Comparison of ENCODE assay signal across 2 cellular contexts in the genomic region with DNA sequence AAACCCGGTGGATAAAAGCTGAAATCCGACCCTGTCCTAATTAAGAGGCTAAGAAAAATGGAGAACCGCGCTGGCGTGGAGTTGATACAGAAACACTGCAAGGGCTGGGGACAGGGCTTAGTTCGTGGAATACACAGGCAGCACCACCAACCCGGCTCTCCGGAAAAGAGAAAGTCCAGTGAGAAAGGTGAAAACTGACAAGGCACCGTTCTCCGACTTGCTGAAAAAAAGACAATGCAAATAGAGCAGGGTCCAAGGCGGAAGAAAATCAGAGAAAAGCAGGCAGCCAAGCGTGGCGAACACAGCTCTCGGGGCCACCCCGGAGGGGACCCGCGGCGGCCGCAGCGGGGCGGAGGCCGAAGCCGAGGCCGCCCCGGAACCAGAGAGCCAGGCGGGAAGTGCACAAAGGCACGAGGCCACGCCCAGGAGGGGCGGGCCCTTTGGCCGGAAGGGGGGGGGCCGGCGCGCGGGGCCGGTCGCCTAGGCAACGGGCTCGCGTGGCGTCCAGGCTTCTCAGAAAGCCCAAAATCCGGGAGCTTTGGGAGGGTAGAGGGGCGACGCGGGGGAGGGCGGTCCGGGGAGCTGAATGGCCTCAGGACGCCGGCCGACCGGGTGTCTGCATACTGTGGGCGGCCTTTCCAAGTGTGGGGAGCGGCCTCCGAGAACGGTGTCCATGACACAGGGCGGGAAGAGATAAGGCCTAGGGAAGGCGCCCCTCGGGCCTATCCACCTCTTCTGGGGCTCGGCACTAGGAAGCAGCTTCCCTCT.
TF ChIP-seq lines count a peak whose summit lies in the region.

No MANE protein-coding gene starts in this region.

TF ChIP-seq in HEK293T, 16 proteins besides CTCF, POLR2A, EP300 and RAD21 (continued from another document):
- no peak; the same call in 1 of the 2 replicates for TF ChIP-seq L3MBTL2 (conservative IDR thresholded peaks at IDR 0.05)
- no peak for TF ChIP-seq LEF1 (IDR thresholded peaks at IDR 0.05; ENCODE audit: borderline replicate concordance)
- TF ChIP-seq HDGF (IDR thresholded peaks at IDR 0.05; ENCODE audit: borderline replicate concordance): no peak
- TF ChIP-seq FOXA1 (IDR thresholded peaks at IDR 0.05): no peak
- TF ChIP-seq, protein P1, sequence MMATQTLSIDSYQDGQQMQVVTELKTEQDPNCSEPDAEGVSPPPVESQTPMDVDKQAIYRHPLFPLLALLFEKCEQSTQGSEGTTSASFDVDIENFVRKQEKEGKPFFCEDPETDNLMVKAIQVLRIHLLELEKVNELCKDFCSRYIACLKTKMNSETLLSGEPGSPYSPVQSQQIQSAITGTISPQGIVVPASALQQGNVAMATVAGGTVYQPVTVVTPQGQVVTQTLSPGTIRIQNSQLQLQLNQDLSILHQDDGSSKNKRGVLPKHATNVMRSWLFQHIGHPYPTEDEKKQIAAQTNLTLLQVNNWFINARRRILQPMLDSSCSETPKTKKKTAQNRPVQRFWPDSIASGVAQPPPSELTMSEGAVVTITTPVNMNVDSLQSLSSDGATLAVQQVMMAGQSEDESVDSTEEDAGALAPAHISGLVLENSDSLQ (IDR thresholded peaks at IDR 0.05): no peak

TF ChIP-seq in SK-N-SH, 30 proteins besides CTCF, POLR2A, EP300 and RAD21 (continued from another document):
- TF ChIP-seq, protein P2, sequence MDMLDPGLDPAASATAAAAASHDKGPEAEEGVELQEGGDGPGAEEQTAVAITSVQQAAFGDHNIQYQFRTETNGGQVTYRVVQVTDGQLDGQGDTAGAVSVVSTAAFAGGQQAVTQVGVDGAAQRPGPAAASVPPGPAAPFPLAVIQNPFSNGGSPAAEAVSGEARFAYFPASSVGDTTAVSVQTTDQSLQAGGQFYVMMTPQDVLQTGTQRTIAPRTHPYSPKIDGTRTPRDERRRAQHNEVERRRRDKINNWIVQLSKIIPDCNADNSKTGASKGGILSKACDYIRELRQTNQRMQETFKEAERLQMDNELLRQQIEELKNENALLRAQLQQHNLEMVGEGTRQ (IDR thresholded peaks at IDR 0.05; ENCODE audit: borderline replicate concordance, low read depth, low read length): no peak
- TF ChIP-seq EZH2phosphoT487 (IDR thresholded peaks at IDR 0.05; ENCODE audit: borderline replicate concordance, low read depth) (no peak), SMC3 (IDR thresholded peaks at IDR 0.05; ENCODE audit: low read depth, low read length) (no peak), GATA2 (CRISPR knock-in tag; IDR thresholded peaks at IDR 0.05) (no peak), PBX3 (IDR thresholded peaks at IDR 0.05) (no peak), MAX (IDR thresholded peaks at IDR 0.05; ENCODE audit: low read depth) (peak; percentile 35; the same call in 1 of the 2 replicates), ELF1 (IDR thresholded peaks at IDR 0.05) (peak; percentile 66), CHD2 (IDR thresholded peaks at IDR 0.05; ENCODE audit: low read length, partially characterized antibody) (peak; percentile 60), ZBTB33 (IDR thresholded peaks at IDR 0.05; ENCODE audit: borderline replicate concordance, low read depth) (no peak), JUND (IDR thresholded peaks at IDR 0.05) (no peak; the same call in 1 of the 2 replicates), POLR2AphosphoS5 (IDR thresholded peaks at IDR 0.05; ENCODE audit: low read depth, low read length) (peak; percentile 90), TEAD4 (IDR thresholded peaks at IDR 0.05; ENCODE audit: borderline replicate concordance, insufficient read depth) (0 out of 2 replicates have a peak, but pooled peaks have one; percentile 8), GABPA (IDR thresholded peaks at IDR 0.05; ENCODE audit: low read depth) (peak; percentile 77), TCF12 (IDR thresholded peaks at IDR 0.05) (no peak), MXI1 (IDR thresholded peaks at IDR 0.05; ENCODE audit: low read depth, low read length) (peak; percentile 69), FOSL2 (IDR thresholded peaks at IDR 0.05; ENCODE audit: borderline replicate concordance, low read depth) (no peak), RXRA (IDR thresholded peaks at IDR 0.05; ENCODE audit: borderline replicate concordance, low read depth) (no peak), FOXM1 (IDR thresholded peaks at IDR 0.05; ENCODE audit: low read depth) (no peak), TAF1 (IDR thresholded peaks at IDR 0.05; ENCODE audit: borderline replicate concordance, low read depth, low read length) (peak; percentile 61; the same call in 1 of the 2 replicates)
- TF ChIP-seq, protein P3, sequence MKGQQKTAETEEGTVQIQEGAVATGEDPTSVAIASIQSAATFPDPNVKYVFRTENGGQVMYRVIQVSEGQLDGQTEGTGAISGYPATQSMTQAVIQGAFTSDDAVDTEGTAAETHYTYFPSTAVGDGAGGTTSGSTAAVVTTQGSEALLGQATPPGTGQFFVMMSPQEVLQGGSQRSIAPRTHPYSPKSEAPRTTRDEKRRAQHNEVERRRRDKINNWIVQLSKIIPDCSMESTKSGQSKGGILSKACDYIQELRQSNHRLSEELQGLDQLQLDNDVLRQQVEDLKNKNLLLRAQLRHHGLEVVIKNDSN (IDR thresholded peaks at IDR 0.05; ENCODE audit: borderline replicate concordance, low read depth): no peak
- TF ChIP-seq, protein P4, sequence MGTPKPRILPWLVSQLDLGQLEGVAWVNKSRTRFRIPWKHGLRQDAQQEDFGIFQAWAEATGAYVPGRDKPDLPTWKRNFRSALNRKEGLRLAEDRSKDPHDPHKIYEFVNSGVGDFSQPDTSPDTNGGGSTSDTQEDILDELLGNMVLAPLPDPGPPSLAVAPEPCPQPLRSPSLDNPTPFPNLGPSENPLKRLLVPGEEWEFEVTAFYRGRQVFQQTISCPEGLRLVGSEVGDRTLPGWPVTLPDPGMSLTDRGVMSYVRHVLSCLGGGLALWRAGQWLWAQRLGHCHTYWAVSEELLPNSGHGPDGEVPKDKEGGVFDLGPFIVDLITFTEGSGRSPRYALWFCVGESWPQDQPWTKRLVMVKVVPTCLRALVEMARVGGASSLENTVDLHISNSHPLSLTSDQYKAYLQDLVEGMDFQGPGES (IDR thresholded peaks at IDR 0.05; ENCODE audit: low read depth, low read length): no peak
